In the genomic region with DNA sequence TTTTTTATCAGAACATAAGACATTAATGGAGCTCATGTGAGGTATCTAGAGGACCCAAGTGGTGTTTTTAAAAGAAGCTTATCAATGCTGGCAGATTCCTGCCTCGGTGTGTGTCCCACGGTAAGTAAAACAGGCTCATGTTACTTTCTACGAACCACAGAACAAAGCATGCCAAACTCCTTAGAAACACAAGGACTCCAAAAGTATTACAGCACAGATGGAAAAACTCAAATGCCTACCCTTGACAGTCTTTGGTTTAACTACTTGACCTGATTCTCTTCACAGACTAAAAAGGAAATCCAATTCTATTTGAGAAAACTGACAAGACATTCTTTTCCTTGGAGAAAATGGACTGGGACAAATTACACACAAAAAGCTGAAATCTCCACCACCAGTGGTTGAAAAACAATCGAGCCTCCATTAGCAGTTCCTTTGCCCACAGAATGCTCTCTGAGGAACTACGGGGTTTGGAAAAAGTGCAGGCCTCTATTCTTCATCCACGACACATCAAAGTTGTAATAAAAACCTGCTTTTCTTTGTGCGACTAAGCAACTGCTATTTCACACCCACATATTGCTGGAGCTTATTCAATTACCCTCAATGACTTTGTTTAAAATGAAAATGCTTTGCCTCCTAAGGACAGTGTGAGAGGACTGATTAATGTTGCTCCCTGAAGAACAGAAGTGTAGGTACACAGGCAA, we compare ENCODE assay signal across 12 cellular contexts. TPM values are rescaled to one million over a fixed set of nuclear protein-coding genes. Genes with fewer than 3 reads are reported as not detected.
DNase-seq lines count a peak whose midpoint lies in the region; ATAC-seq and TF ChIP-seq lines count a peak whose summit lies in the region.
"Had no signal": no experiment of that assay in that cellular context is flagged by ENCODE, and none has a peak within 500 bp of the region (broad histone marks: within the 10 kb centered on the region; RNA-seq: fewer than 3 reads in every experiment).

No MANE protein-coding gene starts in this region.

- peak in 1 of 2 donors; percentile 24 for ATAC-seq in lower lobe of right lung
- ATAC-seq in thoracic aorta (ENCODE audit: insufficient number of reproducible peaks, low FRiP score, low read depth): no peak
- no peak for ATAC-seq in HG02973 (IDR thresholded peaks at IDR 0.05; ENCODE audit: unreplicated experiment)
- ATAC-seq in HG03457 (IDR thresholded peaks at IDR 0.05; ENCODE audit: unreplicated experiment): no peak

- H3K4me3 ChIP-seq in colonic mucosa: no peak overlapping the region
- H3K4me3 ChIP-seq in lower lobe of right lung: no peak overlapping the region
- peak overlapping the region; percentile 14 for H3K4me3 ChIP-seq in thoracic aorta
- H3K4me3 ChIP-seq: BLaER1 treated with 17β-estradiol and CSF1 and Interleukin-3, amounts not matched to agents 10 nM and 100 nM had no signal

- no peak overlapping the region for H3K9ac ChIP-seq in colonic mucosa (ENCODE audit: low read depth in 2 of 2, low read length in 2 of 2)
- H3K9ac ChIP-seq: BLaER1 treated with 17β-estradiol and CSF1 and Interleukin-3, amounts not matched to agents 10 nM and 100 nM had no signal

- H3K9me3 ChIP-seq in colonic mucosa (no peaks in the 10 kb centered on the region), lower lobe of right lung (no peaks in the 10 kb centered on the region), thoracic aorta (no peaks in the 10 kb centered on the region)

- DNase-seq in NCI-H526 treated with DMSO at 0.1 percent for 48 hours (lab: John Stamatoyannopoulos, UW): peak; percentile 66
- DNase-seq in colonic mucosa: no peak
- DNase-seq in lower lobe of right lung: no peak
- DNase-seq in thoracic aorta (ENCODE audit: low spot score): no peak
- DNase-seq in GM10266 (ENCODE audit: extremely low spot score): no peak
- DNase-seq: activated T-cell treated with anti-CD3 and anti-CD28 coated beads, Interleukin-2, amount 50 U/mL, for 1 hour; Kasumi-1; NCI-H187; stimulated activated CD4-positive, alpha-beta T cell treated with anti-CD3 and anti-CD28 coated beads, Interleukin-2, amount 100 ng/mL, for 24 hours had no signal

- H3K27me3 ChIP-seq in colonic mucosa: no peaks in the 10 kb centered on the region
- peaks cover 12% of the 10 kb centered on the region for H3K27me3 ChIP-seq in lower lobe of right lung (ENCODE audit: low read depth)
- H3K27me3 ChIP-seq in thoracic aorta (replicated peaks; ENCODE audit: insufficient read depth): no peaks in the 10 kb centered on the region

- H3K27ac ChIP-seq in colonic mucosa (peak overlapping the region; percentile 12), lower lobe of right lung (peak overlapping the region; percentile 53), thoracic aorta (peak overlapping the region; percentile 80 to 83)
- H3K27ac ChIP-seq: BLaER1 treated with 17β-estradiol and CSF1 and Interleukin-3, amounts not matched to agents 10 nM and 100 nM had no signal

- no peaks in the 10 kb centered on the region for H3K36me3 ChIP-seq in colonic mucosa
- H3K36me3 ChIP-seq in lower lobe of right lung: no peaks in the 10 kb centered on the region
- H3K36me3 ChIP-seq in thoracic aorta: no peaks in the 10 kb centered on the region

- no peaks in the 10 kb centered on the region for H3K4me1 ChIP-seq in colonic mucosa
- H3K4me1 ChIP-seq in lower lobe of right lung: peaks cover 12% of the 10 kb centered on the region
- H3K4me1 ChIP-seq in thoracic aorta (ENCODE audit: control insufficient read depth in 1 of 2, low read depth in 2 of 2): peaks cover 13 to 61% of the 10 kb centered on the region in 2 donors

- intact Hi-C loops in colonic mucosa (cut with DNase I) (no loop called here), lower lobe of right lung (cut with DNase I) (no loop called here)

- TF ChIP-seq CTCF in colonic mucosa (IDR thresholded peaks at IDR 0.05) (no peak), lower lobe of right lung (IDR thresholded peaks at IDR 0.05) (no peak), thoracic aorta (IDR thresholded peaks at IDR 0.05) (no peak), GM10266 (IDR thresholded peaks at IDR 0.05; ENCODE audit: control insufficient read depth, insufficient read depth, low read depth, missing control alignments) (no peak)

RNA-seq across cellular contexts. Expression of a gene that starts 5.4 kb away (rescaled TPM):
- total RNA-seq in colonic mucosa: 1 to 10 TPM in 1 of 2 donors, under 1 TPM in 1; 0.54 to 3.5 TPM
- total RNA-seq in lower lobe of right lung: 2.8 TPM
- 10 to 100 TPM; 12.1 to 27.6 TPM for total RNA-seq in thoracic aorta

Comparison
In these comparisons a context has a peak if more than half of its experiments do, and no peak if none do; other contexts are left out.
1. H3K27ac ChIP-seq: peak in every context shown above with its lines; median percentile 82 in thoracic aorta; 53 in lower lobe of right lung; 12 in colonic mucosa.